In the genomic region with DNA sequence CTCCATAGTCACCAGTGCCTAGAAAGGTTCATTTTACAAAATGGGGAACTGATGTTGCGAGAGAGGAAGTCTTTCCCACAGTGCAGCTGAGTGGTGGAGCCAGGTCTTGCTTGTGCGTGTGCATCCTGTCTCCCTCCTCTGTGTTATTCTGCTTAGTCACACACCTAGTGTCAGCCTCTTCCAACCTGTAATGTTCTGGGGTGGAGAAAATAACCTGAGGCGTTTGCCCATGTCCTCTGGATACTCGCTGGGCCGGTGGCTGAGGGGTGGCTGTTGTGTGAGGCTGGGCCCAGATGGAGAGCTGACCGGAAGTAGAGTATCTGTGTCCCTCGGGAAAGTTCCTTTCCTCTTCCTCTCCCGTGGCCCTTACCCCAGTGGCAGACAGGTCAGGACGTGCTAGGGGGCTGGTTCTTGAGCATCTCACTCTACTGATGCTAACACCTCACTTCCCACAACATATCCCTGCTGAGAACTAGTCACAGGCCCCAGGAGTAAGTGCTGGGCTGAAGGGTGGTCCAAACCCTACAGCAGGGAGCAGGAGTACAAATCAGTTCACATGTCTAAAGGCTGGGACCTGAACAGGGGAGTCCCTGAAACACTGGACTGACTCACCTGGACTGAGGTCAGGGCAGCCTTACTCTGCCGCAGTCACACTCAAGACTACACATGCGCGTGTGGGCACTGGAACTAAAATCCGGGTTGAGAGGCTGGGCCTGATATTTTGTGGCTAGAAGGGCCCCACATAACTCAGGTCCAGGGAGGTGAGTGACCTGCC, we compare ENCODE assay signal across 9 cellular contexts. TPM values are rescaled to one million over a fixed set of nuclear protein-coding genes. Genes with fewer than 3 reads are reported as not detected.
DNase-seq lines count a peak whose midpoint lies in the region; ATAC-seq and TF ChIP-seq lines count a peak whose summit lies in the region.
"Had no signal": no experiment of that assay in that cellular context is flagged by ENCODE, and none has a peak within 500 bp of the region (broad histone marks: within the 10 kb centered on the region; RNA-seq: fewer than 3 reads in every experiment).

No MANE protein-coding gene starts in this region.

- H3K27me3 ChIP-seq in gastrocnemius medialis (no peaks in the 10 kb centered on the region), osteoblast (ENCODE audit: insufficient read depth, low read length) (no peaks in the 10 kb centered on the region)

- no peaks in the 10 kb centered on the region for H3K9me3 ChIP-seq in gastrocnemius medialis
- no peaks in the 10 kb centered on the region for H3K9me3 ChIP-seq in osteoblast (ENCODE audit: low read depth, low read length)

- peaks cover 14% of the 10 kb centered on the region for H3K79me2 ChIP-seq in osteoblast (ENCODE audit: insufficient read depth, low read length)

- intact Hi-C loops in gastrocnemius medialis (cut with DNase I; ENCODE audit: low total_unique reads): no loop called here

- no peak overlapping the region for H2AFZ ChIP-seq in osteoblast (ENCODE audit: low read length)

- DNase-seq in epithelial cell of prostate (ENCODE audit: low read depth, low spot score) (peak; percentile 51), gastrocnemius medialis (no peak), NCI-H1694 (lab: John Stamatoyannopoulos, UW) (no peak), middle frontal gyrus (ENCODE audit: extremely low spot score, low spot score) (no peak), osteoblast (ENCODE audit: insufficient read length, low spot score, missing footprints) (no peak)
- DNase-seq: NCI-H146 had no signal

- H3K36me3 ChIP-seq in gastrocnemius medialis: peaks cover 2 to 45% of the 10 kb centered on the region in 2 donors
- peaks cover 57% of the 10 kb centered on the region for H3K36me3 ChIP-seq in osteoblast (ENCODE audit: insufficient read depth, low read length)

- H3K4me2 ChIP-seq in osteoblast (ENCODE audit: insufficient read depth, low read length): no peak overlapping the region

- no peak for TF ChIP-seq POLR2A in gastrocnemius medialis (IDR thresholded peaks at IDR 0.05)

- ATAC-seq in GM21737 (IDR thresholded peaks at IDR 0.05; ENCODE audit: unreplicated experiment): peak; percentile 51
- no peak for ATAC-seq in gastrocnemius medialis
- ATAC-seq in GM18520 (IDR thresholded peaks at IDR 0.05; ENCODE audit: unreplicated experiment): no peak

- TF ChIP-seq CTCF in gastrocnemius medialis (IDR thresholded peaks at IDR 0.05 in 4 of 5, conservative IDR thresholded peaks at IDR 0.05 in 1 of 5): no peak
- TF ChIP-seq CTCF in osteoblast (IDR thresholded peaks at IDR 0.05; ENCODE audit: extremely low read depth, low read depth, low read length): no peak

- H3K4me1 ChIP-seq in gastrocnemius medialis: peaks cover 0 to 4% of the 10 kb centered on the region in 2 donors
- peaks cover 3% of the 10 kb centered on the region for H3K4me1 ChIP-seq in osteoblast (ENCODE audit: insufficient read depth, low read length)

- in situ Hi-C loops in gastrocnemius medialis (cut with MboI; ENCODE audit: low sequenced_read_pairs in 4 of 4): no loop called here

- H3K27ac ChIP-seq in epithelial cell of prostate (peak overlapping the region; percentile 83), gastrocnemius medialis (peak overlapping the region; percentile 14 to 55 (median 50)), osteoblast (ENCODE audit: low read depth, low read length) (no peak overlapping the region)

- no peak overlapping the region for H3K4me3 ChIP-seq in gastrocnemius medialis
- no peak overlapping the region for H3K4me3 ChIP-seq in osteoblast (ENCODE audit: insufficient read depth, low read length)

- H4K20me1 ChIP-seq in osteoblast (ENCODE audit: insufficient read depth, low read length): peaks cover 24% of the 10 kb centered on the region

TF ChIP-seq in PFSK-1, 5 proteins besides CTCF, POLR2A, EP300 and RAD21:
- TF ChIP-seq TAF1 (IDR thresholded peaks at IDR 0.05; ENCODE audit: borderline replicate concordance, insufficient read depth, low read length): no peak
- peak; percentile 22; the same call in 1 of the 2 replicates for TF ChIP-seq POLR2AphosphoS5 (IDR thresholded peaks at IDR 0.05; ENCODE audit: low read depth, low read length)
TF ChIP-seq in PFSK-1: peak in this region for 1.

RNA-seq across cellular contexts. Expression of gene MLF2, which starts 7.0 kb away (rescaled TPM):
- polyA plus RNA-seq in PFSK-1 (2012; ENCODE audit: insufficient read length, low read depth): 364 TPM
- total RNA-seq in gastrocnemius medialis: 100 to 1,000 TPM; 105 to 181 (median 165) TPM
- 118 and 138 TPM in 2 replicates for total RNA-seq in osteoblast

RNA-seq across cellular contexts. Expression of gene PTMS, which starts 20.2 kb away (rescaled TPM):
- 359 TPM for polyA plus RNA-seq in PFSK-1 (2012; ENCODE audit: insufficient read length, low read depth)
- total RNA-seq in gastrocnemius medialis (10 to 100 TPM; 15.0 to 40.4 (median 31.5) TPM), osteoblast (70.4 and 72.7 TPM in 2 replicates)

RNA-seq across cellular contexts. Expression of gene COPS7A, which starts 22.1 kb away (rescaled TPM):
- polyA plus RNA-seq in PFSK-1 (2012; ENCODE audit: insufficient read length, low read depth): 126 TPM
- total RNA-seq in gastrocnemius medialis: 100 to 1,000 TPM in 2 of 4 donors, 10 to 100 TPM in 2; 82.0 to 132 (median 99.0) TPM
- 91.9 and 98.8 TPM in 2 replicates for total RNA-seq in osteoblast

RNA-seq across cellular contexts. Expression of gene LAG3, which starts 26.4 kb away (rescaled TPM):
- 0.40 TPM for polyA plus RNA-seq in PFSK-1 (2012; ENCODE audit: insufficient read length, low read depth)
- not detected for total RNA-seq in gastrocnemius medialis
- not detected in 2 replicates for total RNA-seq in osteoblast

RNA-seq across cellular contexts. Expression of gene CD4, which starts 43.4 kb away (rescaled TPM):
- 0.21 TPM for polyA plus RNA-seq in PFSK-1 (2012; ENCODE audit: insufficient read length, low read depth)
- total RNA-seq in gastrocnemius medialis (10 to 100 TPM in 1 of 4 donors, 1 to 10 TPM in 3; 1.8 to 12.9 (median 3.8) TPM), osteoblast (10.9 and 15.0 TPM in 2 replicates)
